In genomic region chr9:114364528-114365041, GRCh38 we compare ENCODE assay signal across 12 cellular contexts. TPM values are rescaled to one million over a fixed set of nuclear protein-coding genes. Genes with fewer than 3 reads are reported as not detected.
A peak's percentile ranks its signal among the peaks of the same experiment; 100 is the strongest.
DNase-seq lines count a peak whose midpoint lies in the region; ATAC-seq, FAIRE-seq and TF ChIP-seq lines count a peak whose summit lies in the region.
"Had no signal": no experiment of that assay in that cellular context is flagged by ENCODE, and none has a peak within 500 bp of the region (broad histone marks: within the 10 kb centered on the region; RNA-seq: fewer than 3 reads in every experiment).

No MANE protein-coding gene starts in this region.

- FAIRE-seq in GM12878 (lab: Jason Lieb, UNC), result peak; percentile 81
- FAIRE-seq in D721Med (lab: Jason Lieb, UNC), result no peak

- H3K79me2 ChIP-seq in GM12878 (ENCODE audit: control insufficient read depth, insufficient read depth, low read length), result peaks cover 9% of the 10 kb centered on the region

- in situ Hi-C loops in GM12878 (cut with MboI), result no loop called here

- 15% methylated on average over 5 of the region's 5 CpGs for WGBS in GM12878 (ENCODE audit: insufficient coverage, insufficient replicate concordance, low lambda C conversion rate, missing lambda C conversion rate)

- no peaks in the 10 kb centered on the region for H3K27me3 ChIP-seq in GM12878 (replicated peaks in 1 of 2; ENCODE audit: control insufficient read depth in 2 of 2, insufficient read depth in 2 of 2, low read length in 1 of 2)

- no peaks in the 10 kb centered on the region for H3K9me3 Mint-ChIP-seq in nephron progenitor cell

- TF ChIP-seq CTCF in GM12878 (IDR thresholded peaks at IDR 0.05 in 2 of 3, conservative IDR thresholded peaks at IDR 0.05 in 1 of 3; ENCODE audit: control insufficient read depth in 2 of 3, extremely low read depth in 1 of 3, insufficient read depth in 1 of 3, low read depth in 3 of 3, low read length in 3 of 3) (no peak), nephron progenitor cell (IDR thresholded peaks at IDR 0.05) (no peak), D721Med (IDR thresholded peaks at IDR 0.05; ENCODE audit: insufficient read depth, missing control alignments) (no peak)

- H3K27me3 Mint-ChIP-seq in nephron progenitor cell (ENCODE audit: low read depth, poor library complexity), result no peaks in the 10 kb centered on the region

- SMC1A ChIA-PET in GM12878 (lab: Charles Lee; ENCODE audit: uncharacterized antibody, unreplicated experiment), result interaction anchor here (1.1 to 13.9 kb wide), 9 partner anchors 9 to 41 kb away, joined by 3 to 327 read pairs (median 5); partner anchors contain the start of gene AKNA

- no peak for TF ChIP-seq RAD21 in GM12878 (IDR thresholded peaks at IDR 0.05; ENCODE audit: insufficient read depth, low read depth, low read length)

- peaks cover 48% of the 10 kb centered on the region for H3K4me1 ChIP-seq in GM12878 (ENCODE audit: control insufficient read depth, insufficient read depth, low read length)

- H3K4me3 ChIP-seq in GM12878, result no peak overlapping the region
- H3K4me3 ChIP-seq: coronary artery had no signal

- peak overlapping the region; percentile 48 for H3K27ac Mint-ChIP-seq in nephron progenitor cell

- no peak for TF ChIP-seq POLR2A in GM12878 (IDR thresholded peaks at IDR 0.05; ENCODE audit: low read depth, low read length)

- TF ChIP-seq EP300 in GM12878 (IDR thresholded peaks at IDR 0.05; ENCODE audit: borderline replicate concordance in 1 of 2, control insufficient read depth in 1 of 2, low read depth in 2 of 2, low read length in 2 of 2), result 0 out of 4 replicates have a peak, but pooled peaks of 1 of the 2 experiments have one; percentile 18

- peaks cover 6% of the 10 kb centered on the region for H3K4me1 Mint-ChIP-seq in nephron progenitor cell

- no peak overlapping the region for H3K4me2 ChIP-seq in GM12878 (ENCODE audit: control insufficient read depth, insufficient read depth)

- no peak overlapping the region for H3K9ac ChIP-seq in GM12878 (ENCODE audit: control insufficient read depth, insufficient read depth, low read length)

- no TSS peak for BruUV-seq in GM12878 (replicated peaks; lab: Mats Ljungman, UMichigan)

- no peak overlapping the region for H3K4me3 Mint-ChIP-seq in nephron progenitor cell

- peaks cover 46 to 56% of the 10 kb centered on the region in 2 experiments for H3K36me3 ChIP-seq in GM12878 (ENCODE audit: control insufficient read depth in 2 of 2, insufficient read depth in 2 of 2, low read length in 1 of 2)

- intact Hi-C loops in GM12878 (cut with micrococcal nuclease; ENCODE audit: unreplicated experiment), result no loop called here

- ATAC-seq in GM12878, result peak; percentile 45
- no peak for ATAC-seq in HG03135 (IDR thresholded peaks at IDR 0.05; ENCODE audit: unreplicated experiment)
- no peak for ATAC-seq in GM18511 (IDR thresholded peaks at IDR 0.05; ENCODE audit: unreplicated experiment)

- DNase-seq in EL (peak; percentile 38), NAMALWA (ENCODE audit: low spot score) (peak; percentile 49), GM12878 (ENCODE audit: low read depth, low spot score) (no peak), nephron progenitor cell (no peak), AML-193 (lab: John Stamatoyannopoulos, UW) (no peak), D721Med (ENCODE audit: insufficient read length, low spot score) (no peak)
- DNase-seq: NCI-H146; stimulated activated CD4-positive, alpha-beta T cell treated with anti-CD3 and anti-CD28 coated beads, Interleukin-1b, Interleukin-23, amount 100 ng/mL, for 48 hours had no signal

- POLR2A ChIA-PET in GM12878 (lab: Charles Lee), result interaction anchor here (0.6 to 13.2 kb wide), 7 partner anchors 9 to 255 kb away, joined by 3 to 312 read pairs (median 5); partner anchors contain the start of gene AKNA

- H2AFZ ChIP-seq in GM12878 (ENCODE audit: control insufficient read depth, low read depth, low read length), result no peak overlapping the region

- H3K27ac ChIP-seq in GM12878 (ENCODE audit: control insufficient read depth, insufficient read depth), result peak overlapping the region; percentile 21
- H3K27ac ChIP-seq: VCaP had no signal

- peaks cover 2% of the 10 kb centered on the region; the same call in 1 of the 2 replicates for H4K20me1 ChIP-seq in GM12878 (ENCODE audit: control insufficient read depth, insufficient read depth)

- CTCF ChIA-PET in GM12878 (lab: Yijun Ruan, JAX), result interaction anchor here (0.7 to 7.4 kb wide), 6 partner anchors 10 to 41 kb away, joined by 3 to 108 read pairs (median 4); partner anchors contain the start of gene AKNA

- H3K9me3 ChIP-seq in GM12878 (replicated peaks; ENCODE audit: control insufficient read depth, insufficient read depth, low read length), result no peaks in the 10 kb centered on the region

- peaks cover 33% of the 10 kb centered on the region for H3K36me3 Mint-ChIP-seq in nephron progenitor cell (ENCODE audit: low read depth)

- RAD21 ChIA-PET in GM12878 (lab: Charles Lee; ENCODE audit: unreplicated experiment), result interaction anchor here (0.7 to 12.9 kb wide), 7 partner anchors 8 to 138 kb away, joined by 3 to 251 read pairs (median 4); partner anchors contain the start of gene AKNA

TF ChIP-seq in GM12878, 131 proteins besides CTCF, POLR2A, EP300 and RAD21 (continues in another document):
- TF ChIP-seq CREM (IDR thresholded peaks at IDR 0.05; ENCODE audit: low read depth) (0 out of 2 replicates have a peak, but pooled peaks have one; percentile 25), PML (IDR thresholded peaks at IDR 0.05; ENCODE audit: low read length) (no peak), ETV6 (conservative IDR thresholded peaks at IDR 0.05 in 1 of 2, IDR thresholded peaks at IDR 0.05 in 1 of 2; ENCODE audit: borderline replicate concordance in 1 of 2, low read depth in 1 of 2) (no peak), SPI1 (IDR thresholded peaks at IDR 0.05; ENCODE audit: borderline replicate concordance, insufficient read depth, low read depth, low read length) (peak; percentile 76), BCL11A (IDR thresholded peaks at IDR 0.05; ENCODE audit: low read depth, low read length) (0 out of 2 replicates have a peak, but pooled peaks have one; percentile 32)

RNA-seq across cellular contexts. Expression of gene AKNA, which starts 23.2 kb away (rescaled TPM):
- 305 and 316 TPM in 2 replicates for total RNA-seq in GM12878 (2013; cell fraction: nucleolus; rRNA removed)
- total RNA-seq in GM12878 (2014; rRNA removed), result 49.4 and 59.0 TPM in 2 replicates
- 36.0 and 39.8 TPM in 2 replicates for total RNA-seq in GM12878 (2014; rRNA removed; fragmentation: Illumina TruSeq; extraction: Trizol)
- total RNA-seq in GM12878 (2021), result 117 and 132 TPM in 2 replicates
- 22.0 TPM for polyA plus RNA-seq in GM12878 (2011; ENCODE audit: low read depth)
- 18.0 and 30.1 TPM in 2 replicates for polyA plus RNA-seq in GM12878 (2011; rRNA removed)
- polyA plus RNA-seq in GM12878 (2011; cell fraction: cytosol; rRNA removed), result 33.7 and 39.1 TPM in 2 replicates
- 107 and 123 TPM in 2 replicates for polyA plus RNA-seq in GM12878 (2011; cell fraction: nucleus; rRNA removed)
- 57.1 and 64.5 TPM in 2 replicates for polyA plus RNA-seq in GM12878 (2012)
- 27.2 and 57.6 TPM in 2 replicates for polyA plus RNA-seq in GM12878 (2014; fragmentation: Illumina TruSeq; extraction: Trizol)
- polyA plus RNA-seq in GM12878 (2014; fragmentation: Nextera tagmentation; extraction: Ambion mirVana), result 1 to 10 TPM; 1.6 to 5.0 TPM
- 71.9 and 77.7 TPM in 2 replicates for polyA plus RNA-seq in GM12878 (2014; rRNA removed)
- 10 to 100 TPM; 28.0 to 30.9 TPM for polyA plus RNA-seq in GM12878 (2016; fragmentation: Nextera tagmentation; extraction: Ambion mirVana)
- 47.4 and 97.2 TPM in 2 replicates for polyA minus RNA-seq in GM12878 (2011; rRNA and poly(A)+ RNA removed)
- polyA minus RNA-seq in GM12878 (2011; cell fraction: cytosol; rRNA and poly(A)+ RNA removed), result 31.4 and 34.5 TPM in 2 replicates
- 64.4 and 127 TPM in 2 replicates for polyA minus RNA-seq in GM12878 (2011; cell fraction: nucleus; rRNA and poly(A)+ RNA removed)

RNA-seq across cellular contexts. Expression of gene ORM2, which starts 34.9 kb away (rescaled TPM):
- not detected in 2 replicates for total RNA-seq in GM12878 (2013; cell fraction: nucleolus; rRNA removed)
- not detected in 2 replicates for total RNA-seq in GM12878 (2014; rRNA removed)
- not detected in 2 replicates for total RNA-seq in GM12878 (2014; rRNA removed; fragmentation: Illumina TruSeq; extraction: Trizol)
- total RNA-seq in GM12878 (2021), result 0.64 TPM in 1 of 2 replicates, not detected in the other
- polyA plus RNA-seq in GM12878 (2011; ENCODE audit: low read depth), result not detected
- not detected in 2 replicates for polyA plus RNA-seq in GM12878 (2011; rRNA removed)
- polyA plus RNA-seq in GM12878 (2011; cell fraction: cytosol; rRNA removed), result not detected in 2 replicates
- polyA plus RNA-seq in GM12878 (2011; cell fraction: nucleus; rRNA removed), result not detected in 2 replicates
- not detected in 2 replicates for polyA plus RNA-seq in GM12878 (2012)
- not detected in 2 replicates for polyA plus RNA-seq in GM12878 (2014; fragmentation: Illumina TruSeq; extraction: Trizol)
- polyA plus RNA-seq in GM12878 (2014; fragmentation: Nextera tagmentation; extraction: Ambion mirVana), result not detected
- polyA plus RNA-seq in GM12878 (2014; rRNA removed), result not detected in 2 replicates
- not detected for polyA plus RNA-seq in GM12878 (2016; fragmentation: Nextera tagmentation; extraction: Ambion mirVana)
- polyA minus RNA-seq in GM12878 (2011; rRNA and poly(A)+ RNA removed), result not detected in 2 replicates
- not detected in 2 replicates for polyA minus RNA-seq in GM12878 (2011; cell fraction: cytosol; rRNA and poly(A)+ RNA removed)
- polyA minus RNA-seq in GM12878 (2011; cell fraction: nucleus; rRNA and poly(A)+ RNA removed), result not detected in 2 replicates

RNA-seq across cellular contexts. Expression of gene ORM1, which starts 41.7 kb away (rescaled TPM):
- not detected in 2 replicates for total RNA-seq in GM12878 (2013; cell fraction: nucleolus; rRNA removed)
- total RNA-seq in GM12878 (2014; rRNA removed), result not detected in 2 replicates
- total RNA-seq in GM12878 (2014; rRNA removed; fragmentation: Illumina TruSeq; extraction: Trizol), result not detected in 2 replicates
- 3.5 and 4.4 TPM in 2 replicates for total RNA-seq in GM12878 (2021)
- not detected for polyA plus RNA-seq in GM12878 (2011; ENCODE audit: low read depth)
- not detected in 2 replicates for polyA plus RNA-seq in GM12878 (2011; rRNA removed)
- not detected in 2 replicates for polyA plus RNA-seq in GM12878 (2011; cell fraction: cytosol; rRNA removed)
- not detected in 2 replicates for polyA plus RNA-seq in GM12878 (2011; cell fraction: nucleus; rRNA removed)
- not detected in 2 replicates for polyA plus RNA-seq in GM12878 (2012)
- polyA plus RNA-seq in GM12878 (2014; fragmentation: Illumina TruSeq; extraction: Trizol), result not detected in 2 replicates
- polyA plus RNA-seq in GM12878 (2014; fragmentation: Nextera tagmentation; extraction: Ambion mirVana), result not detected
- not detected in 2 replicates for polyA plus RNA-seq in GM12878 (2014; rRNA removed)
- polyA plus RNA-seq in GM12878 (2016; fragmentation: Nextera tagmentation; extraction: Ambion mirVana), result not detected
- polyA minus RNA-seq in GM12878 (2011; rRNA and poly(A)+ RNA removed), result not detected in 2 replicates
- not detected in 2 replicates for polyA minus RNA-seq in GM12878 (2011; cell fraction: cytosol; rRNA and poly(A)+ RNA removed)
- polyA minus RNA-seq in GM12878 (2011; cell fraction: nucleus; rRNA and poly(A)+ RNA removed), result not detected in 2 replicates

Comparison
In these comparisons a context has a peak if more than half of its experiments do, and no peak if none do; other contexts are left out.
1. DNase-seq: peak in EL (single experiment) and NAMALWA (single experiment); none in GM12878 (single experiment), nephron progenitor cell (single experiment), AML-193 (0 of 2) and D721Med (single experiment).